In genomic region chr9:4855861-4856260, GRCh38 we compare ENCODE assay signal across 14 cellular contexts.
DNase-seq lines count a peak whose midpoint lies in the region; ATAC-seq and TF ChIP-seq lines count a peak whose summit lies in the region.
"Had no signal": no experiment of that assay in that cellular context is flagged by ENCODE, and none has a peak within 500 bp of the region (broad histone marks: within the 10 kb centered on the region; RNA-seq: fewer than 3 reads in every experiment).

No MANE protein-coding gene starts in this region.

- H3K4me3 ChIP-seq in right cardiac atrium (ENCODE audit: low read length), result no peak overlapping the region
- no peak overlapping the region for H3K4me3 ChIP-seq in choroid plexus epithelial cell (ENCODE audit: low read depth, low read length)
- H3K4me3 ChIP-seq in aorta (ENCODE audit: low read length in 2 of 2), result no peak overlapping the region
- H3K4me3 ChIP-seq: esophagus muscularis mucosa, lung, right atrium auricular region had no signal

- 68% methylated on average over 3 of the region's 3 CpGs for WGBS in right cardiac atrium
- 12 to 13% methylated on average over 3 of the region's 3 CpGs for WGBS in aorta, 2 donors

- H3K27ac ChIP-seq in right cardiac atrium (ENCODE audit: low read length), result no peak overlapping the region
- H3K27ac ChIP-seq in aorta (ENCODE audit: low read depth in 1 of 2, low read length in 2 of 2), result peak overlapping the region; percentile 69 to 77
- H3K27ac ChIP-seq: esophagus muscularis mucosa had no signal

- H3K4me1 ChIP-seq in right cardiac atrium (ENCODE audit: control insufficient read depth, insufficient read depth, low read length), result no peaks in the 10 kb centered on the region
- H3K4me1 ChIP-seq in aorta (ENCODE audit: control insufficient read depth in 1 of 2, insufficient read depth in 2 of 2, low read length in 2 of 2), result peaks cover 4 to 9% of the 10 kb centered on the region in 2 donors
- H3K4me1 ChIP-seq: right atrium auricular region had no signal

- TF ChIP-seq CTCF in choroid plexus epithelial cell (conservative IDR thresholded peaks at IDR 0.05; ENCODE audit: low read depth, low read length) (no peak), GM13976 (IDR thresholded peaks at IDR 0.05; ENCODE audit: borderline replicate concordance, control extremely low read depth, extremely low read depth, insufficient read depth, missing control alignments) (no peak)

- H3K27me3 ChIP-seq in right cardiac atrium (ENCODE audit: control insufficient read depth, insufficient read depth) (no peaks in the 10 kb centered on the region), aorta (ENCODE audit: control insufficient read depth in 1 of 2, insufficient read depth in 2 of 2, low read length in 1 of 2) (no peaks in the 10 kb centered on the region)
- H3K27me3 ChIP-seq: esophagus muscularis mucosa, right atrium auricular region had no signal

- H3K9me3 ChIP-seq in right cardiac atrium (ENCODE audit: control insufficient read depth, low read length) (no peaks in the 10 kb centered on the region), aorta (ENCODE audit: control insufficient read depth, low read length) (no peaks in the 10 kb centered on the region)
- H3K9me3 ChIP-seq: right atrium auricular region had no signal

- intact Hi-C loops in right cardiac atrium (cut with DNase I) (no loop called here), Right ventricle myocardium inferior (cut with DNase I) (no loop called here), aorta (cut with DNase I) (no loop called here)

- in situ Hi-C loops in GM13976 (cut with MboI; ENCODE audit: low sequenced_read_pairs, unreplicated experiment), result no loop called here

- DNase-seq in right cardiac atrium (peak in 2 of 3 donors; percentile 28 to 64), Right ventricle myocardium inferior (ENCODE audit: missing footprints) (no peak), choroid plexus epithelial cell (ENCODE audit: low read depth) (peak; percentile 62), myocyte (ENCODE audit: low read depth) (peak; percentile 32), aorta (peak; percentile 65 to 76), NCI-H2081 (lab: John Stamatoyannopoulos, UW) (no peak), GM13976 (ENCODE audit: low spot score) (no peak), COR-L47 (lab: John Stamatoyannopoulos, UW) (no peak)
- DNase-seq: activated CD4-positive, alpha-beta memory T cell treated with anti-CD3 and anti-CD28 coated beads, Interleukin-2, amount 10 ng/mL, durations not matched to agents 7 days and 5 days; MV-4-11; NCI-H82 had no signal

- H3K36me3 ChIP-seq in aorta (ENCODE audit: control insufficient read depth in 1 of 2, insufficient read depth in 2 of 2, low read length in 1 of 2), result peaks cover 0 to 3% of the 10 kb centered on the region in 2 donors

- peak; percentile 48 to 59 for ATAC-seq in right cardiac atrium
- ATAC-seq in Right ventricle myocardium inferior, result no peak
- ATAC-seq in aorta (ENCODE audit: low FRiP score), result peak; percentile 67

Comparison
In these comparisons a context has a peak if more than half of its experiments do, and no peak if none do; other contexts are left out.
1. DNase-seq: peak in right cardiac atrium (2 of 3), choroid plexus epithelial cell (single experiment), myocyte (single experiment) and aorta (2 of 2); none in Right ventricle myocardium inferior (single experiment), NCI-H2081 (0 of 2), GM13976 (single experiment) and COR-L47 (single experiment).